25 cellular contexts compared by ENCODE assay signal in genomic region chr6:130326496-130326895, GRCh38.
"Had no signal": no experiment of that assay in that cellular context is flagged by ENCODE, and none has a peak within 500 bp of the region (broad histone marks: within the 10 kb centered on the region; RNA-seq: fewer than 3 reads in every experiment).

No MANE protein-coding gene starts in this region.

- H3K27me3 ChIP-seq: breast epithelium, gastrocnemius medialis, thyroid gland had no signal

- DNase-seq: activated CD4-positive, alpha-beta T cell treated with anti-CD3 and anti-CD28 coated beads, Interleukin-2, amount 10 ng/mL, durations not matched to agents 7 days and 5 days; activated CD8-positive, alpha-beta memory T cell treated with anti-CD3 and anti-CD28 coated beads, Interleukin-2, amount 10 ng/mL, durations not matched to agents 7 days and 5 days; activated CD8-positive, alpha-beta T cell treated with anti-CD3 and anti-CD28 coated beads for 36 hours; activated effector memory CD4-positive, alpha-beta T cell treated with anti-CD3 and anti-CD28 coated beads, Interleukin-2, amount 50 U/mL, for 16 hours; activated naive CD4-positive, alpha-beta T cell treated with anti-CD3 and anti-CD28 coated beads, Interleukin-2, amount 50 U/mL, for 16 hours; activated naive CD8-positive, alpha-beta T cell treated with anti-CD3 and anti-CD28 coated beads, Interleukin-2, amount 50 U/mL, for 24 hours; activated T-cell treated with anti-CD3 and anti-CD28 coated beads for 4 hours; aorta; effector memory CD4-positive, alpha-beta T cell; gastrocnemius medialis; hippocampal formation; left ventricle myocardium superior; midbrain; nephron progenitor cell; nucleus accumbens; right cardiac atrium; stimulated activated CD4-positive, alpha-beta T cell treated with anti-CD3 and anti-CD28 coated beads, Interleukin-1b, Interleukin-23, amount 100 ng/mL, for 48 hours; substantia nigra; thyroid gland had no signal

- H3K27ac ChIP-seq: breast epithelium, gastrocnemius medialis, parathyroid adenoma, thyroid gland, VCaP had no signal

- ATAC-seq: activated CD4-positive, CD25-positive, alpha-beta regulatory T cell treated with anti-CD3 and anti-CD28 coated beads, Interleukin-2, amount 50 U/mL, for 24 hours; activated CD8-positive, alpha-beta memory T cell treated with anti-CD3 and anti-CD28 coated beads, Interleukin-2, amount 10 ng/mL, durations not matched to agents 7 days and 5 days; activated CD8-positive, alpha-beta T cell treated with anti-CD3 and anti-CD28 coated beads for 36 hours; activated naive CD8-positive, alpha-beta T cell treated with anti-CD3 and anti-CD28 coated beads, Interleukin-2, amount 50 U/mL, for 24 hours; gastrocnemius medialis; left ventricle myocardium superior; right cardiac atrium had no signal

- H3K9me3 ChIP-seq: breast epithelium, gastrocnemius medialis, thyroid gland had no signal

- H3K4me1 ChIP-seq: breast epithelium, gastrocnemius medialis, parathyroid adenoma, thyroid gland had no signal

- FAIRE-seq: colon, urothelium cell line had no signal

- H3K36me3 ChIP-seq: breast epithelium, gastrocnemius medialis, thyroid gland had no signal

- H3K4me3 ChIP-seq: breast epithelium, gastrocnemius medialis, thyroid gland had no signal
